Comparison of ENCODE assay signal across 1 cellular context in genomic region chr6:167341665-167342655, GRCh38.
A peak's percentile ranks its signal among the peaks of the same experiment; 100 is the strongest.
TF ChIP-seq lines count a peak whose summit lies in the region.

No MANE protein-coding gene starts in this region.

TF ChIP-seq in HepG2, 621 proteins besides CTCF, POLR2A, EP300 and RAD21 (continued from another document and continues in another):
- no peak; the same call in 1 of the 2 replicates for TF ChIP-seq TRAFD1 (CRISPR knock-in tag; IDR thresholded peaks at IDR 0.05; ENCODE audit: borderline replicate concordance)
- TF ChIP-seq USF2 (IDR thresholded peaks at IDR 0.05; ENCODE audit: low read depth, low read length) = no peak
- TF ChIP-seq USF2 (CRISPR knock-in tag; IDR thresholded peaks at IDR 0.05; ENCODE audit: borderline replicate concordance) = peak; percentile 29; the same call in 1 of the 2 replicates
- no peak for TF ChIP-seq FOXC1 (CRISPR knock-in tag; IDR thresholded peaks at IDR 0.05; ENCODE audit: borderline replicate concordance)
- TF ChIP-seq MED1 (CRISPR knock-in tag; IDR thresholded peaks at IDR 0.05) = peak; percentile 100
- peak; percentile 99 for TF ChIP-seq THRA (CRISPR knock-in tag; IDR thresholded peaks at IDR 0.05; ENCODE audit: borderline replicate concordance)
- no peak for TF ChIP-seq ZFP62 (CRISPR knock-in tag; IDR thresholded peaks at IDR 0.05)
- peak; percentile 95 for TF ChIP-seq ZNF317 (CRISPR knock-in tag; IDR thresholded peaks at IDR 0.05)
- TF ChIP-seq JARID2 (CRISPR knock-in tag; IDR thresholded peaks at IDR 0.05; ENCODE audit: insufficient replicate concordance) = peak; percentile 75
- peak; percentile 93 for TF ChIP-seq ATF3 (CRISPR knock-in tag; IDR thresholded peaks at IDR 0.05)
- TF ChIP-seq CREM (IDR thresholded peaks at IDR 0.05) = peak; percentile 98
- no peak for TF ChIP-seq CREM (CRISPR knock-in tag; IDR thresholded peaks at IDR 0.05)
- peak; percentile 86 for TF ChIP-seq ZNF703 (CRISPR knock-in tag; IDR thresholded peaks at IDR 0.05; ENCODE audit: borderline replicate concordance)
- TF ChIP-seq SP4 (CRISPR knock-in tag; IDR thresholded peaks at IDR 0.05) = peak; percentile 64
- TF ChIP-seq ZNF572 (CRISPR knock-in tag; IDR thresholded peaks at IDR 0.05) = no peak
- TF ChIP-seq ZNF207 (IDR thresholded peaks at IDR 0.05; ENCODE audit: borderline replicate concordance) = no peak
- TF ChIP-seq ZNF629 (CRISPR knock-in tag; conservative IDR thresholded peaks at IDR 0.05) = peak; percentile 61; the same call in 1 of the 2 replicates
- peak; percentile 80; the same call in 1 of the 2 replicates for TF ChIP-seq KDM3A (CRISPR knock-in tag; IDR thresholded peaks at IDR 0.05; ENCODE audit: low read depth)
- TF ChIP-seq CERS6 (CRISPR knock-in tag; IDR thresholded peaks at IDR 0.05) = no peak
- TF ChIP-seq ZNF512B (CRISPR knock-in tag; IDR thresholded peaks at IDR 0.05; ENCODE audit: borderline replicate concordance) = no peak
- TF ChIP-seq GLMP (CRISPR knock-in tag; IDR thresholded peaks at IDR 0.05; ENCODE audit: borderline replicate concordance) = no peak
- TF ChIP-seq EEA1 (CRISPR knock-in tag; IDR thresholded peaks at IDR 0.05; ENCODE audit: borderline replicate concordance) = no peak
- TF ChIP-seq GLI4 (CRISPR knock-in tag; IDR thresholded peaks at IDR 0.05; ENCODE audit: borderline replicate concordance) = no peak; the same call in 1 of the 2 replicates
- TF ChIP-seq FIP1L1 (IDR thresholded peaks at IDR 0.05; ENCODE audit: borderline replicate concordance, insufficient read depth, low read depth, low read length) = no peak
- no peak for TF ChIP-seq HCFC1 (IDR thresholded peaks at IDR 0.05; ENCODE audit: low read depth, low read length)
- TF ChIP-seq RORA (CRISPR knock-in tag; IDR thresholded peaks at IDR 0.05) = peak; percentile 93; the same call in 1 of the 2 replicates
- TF ChIP-seq ZNF749 (CRISPR knock-in tag; IDR thresholded peaks at IDR 0.05; ENCODE audit: borderline replicate concordance) = no peak; the same call in 1 of the 2 replicates
- TF ChIP-seq ZSCAN12 (CRISPR knock-in tag; IDR thresholded peaks at IDR 0.05) = no peak; the same call in 1 of the 2 replicates
- peak; percentile 74; the same call in 1 of the 2 replicates for TF ChIP-seq CBX5 (CRISPR knock-in tag; IDR thresholded peaks at IDR 0.05; ENCODE audit: borderline replicate concordance)
- peak; percentile 94 for TF ChIP-seq TARDBP (CRISPR knock-in tag; IDR thresholded peaks at IDR 0.05)
- no peak for TF ChIP-seq ETV6 (CRISPR knock-in tag; conservative IDR thresholded peaks at IDR 0.05)
- TF ChIP-seq KDM4B (CRISPR knock-in tag; IDR thresholded peaks at IDR 0.05) = peak; percentile 94; the same call in 1 of the 2 replicates
- no peak for TF ChIP-seq TCF12 (IDR thresholded peaks at IDR 0.05)
- peak; percentile 99 for TF ChIP-seq TCF12 (CRISPR knock-in tag; IDR thresholded peaks at IDR 0.05)
- TF ChIP-seq ZNF558 (CRISPR knock-in tag; IDR thresholded peaks at IDR 0.05; ENCODE audit: borderline replicate concordance) = 0 out of 2 replicates have a peak, but pooled peaks have one; percentile 65
- TF ChIP-seq ZNF704 (CRISPR knock-in tag; IDR thresholded peaks at IDR 0.05; ENCODE audit: borderline replicate concordance) = 0 out of 2 replicates have a peak, but pooled peaks have one; percentile 34
- no peak for TF ChIP-seq KMT2B (CRISPR knock-in tag; IDR thresholded peaks at IDR 0.05)
- peak; percentile 53; the same call in 1 of the 2 replicates for TF ChIP-seq FUBP1 (CRISPR knock-in tag; IDR thresholded peaks at IDR 0.05; ENCODE audit: borderline replicate concordance)
- peak; percentile 91; the same call in 1 of the 2 replicates for TF ChIP-seq ZNF580 (CRISPR knock-in tag; IDR thresholded peaks at IDR 0.05; ENCODE audit: borderline replicate concordance, low read depth)
- TF ChIP-seq PHF20 (CRISPR knock-in tag; IDR thresholded peaks at IDR 0.05) = no peak
- TF ChIP-seq YEATS4 (CRISPR knock-in tag; IDR thresholded peaks at IDR 0.05; ENCODE audit: borderline replicate concordance) = peak; percentile 55; the same call in 1 of the 2 replicates
- peak; percentile 37; the same call in 1 of the 2 replicates for TF ChIP-seq ZNF441 (CRISPR knock-in tag; IDR thresholded peaks at IDR 0.05; ENCODE audit: borderline replicate concordance)
- peak; percentile 93 for TF ChIP-seq TBL1XR1 (IDR thresholded peaks at IDR 0.05; ENCODE audit: borderline replicate concordance, low read length, partially characterized antibody)
- TF ChIP-seq TFE3 (CRISPR knock-in tag; IDR thresholded peaks at IDR 0.05) = peak; percentile 98
- TF ChIP-seq SMARCE1 (IDR thresholded peaks at IDR 0.05; ENCODE audit: borderline replicate concordance) = peak; percentile 29; the same call in 1 of the 2 replicates
